4 cellular contexts compared by ENCODE assay signal in the genomic region with DNA sequence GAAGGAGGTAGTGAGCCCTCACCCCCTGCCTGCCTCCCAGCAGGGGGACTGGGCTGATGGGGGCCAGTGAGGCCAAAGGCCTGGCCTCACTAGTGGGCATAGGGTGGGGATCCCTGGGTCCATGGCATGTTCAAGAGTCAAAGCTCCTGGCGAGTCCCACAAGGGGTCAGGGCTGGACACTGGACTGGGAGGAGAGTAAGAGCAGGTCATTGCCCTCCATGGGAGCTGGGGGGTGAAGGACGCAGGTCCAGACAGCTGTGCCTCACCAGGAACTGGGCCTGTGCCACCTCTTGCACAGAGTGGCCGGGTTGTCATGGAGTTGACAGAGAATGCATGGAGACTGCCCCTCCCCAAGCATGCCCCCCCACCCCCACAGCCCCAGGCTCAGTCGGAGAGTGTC. TPM values are rescaled to one million over a fixed set of nuclear protein-coding genes. Genes with fewer than 3 reads are reported as not detected.
"Had no signal": no experiment of that assay in that cellular context is flagged by ENCODE, and none has a peak within 500 bp of the region (broad histone marks: within the 10 kb centered on the region; RNA-seq: fewer than 3 reads in every experiment).

No MANE protein-coding gene starts in this region.

RNA-seq across cellular contexts. Expression of a gene that starts 21.4 kb away (rescaled TPM):
- total RNA-seq: OCI-LY7, RPMI7951 had no signal

RNA-seq across cellular contexts. Expression of a gene that starts 26.2 kb away (rescaled TPM):
- total RNA-seq: activated B cell treated with CpG ODN at 0.5 μM for 24 hours, cardiac muscle cell, OCI-LY7 had no signal
- polyA plus RNA-seq: cardiac muscle cell had no signal
